Comparison of ENCODE assay signal across 15 cellular contexts in the genomic region with DNA sequence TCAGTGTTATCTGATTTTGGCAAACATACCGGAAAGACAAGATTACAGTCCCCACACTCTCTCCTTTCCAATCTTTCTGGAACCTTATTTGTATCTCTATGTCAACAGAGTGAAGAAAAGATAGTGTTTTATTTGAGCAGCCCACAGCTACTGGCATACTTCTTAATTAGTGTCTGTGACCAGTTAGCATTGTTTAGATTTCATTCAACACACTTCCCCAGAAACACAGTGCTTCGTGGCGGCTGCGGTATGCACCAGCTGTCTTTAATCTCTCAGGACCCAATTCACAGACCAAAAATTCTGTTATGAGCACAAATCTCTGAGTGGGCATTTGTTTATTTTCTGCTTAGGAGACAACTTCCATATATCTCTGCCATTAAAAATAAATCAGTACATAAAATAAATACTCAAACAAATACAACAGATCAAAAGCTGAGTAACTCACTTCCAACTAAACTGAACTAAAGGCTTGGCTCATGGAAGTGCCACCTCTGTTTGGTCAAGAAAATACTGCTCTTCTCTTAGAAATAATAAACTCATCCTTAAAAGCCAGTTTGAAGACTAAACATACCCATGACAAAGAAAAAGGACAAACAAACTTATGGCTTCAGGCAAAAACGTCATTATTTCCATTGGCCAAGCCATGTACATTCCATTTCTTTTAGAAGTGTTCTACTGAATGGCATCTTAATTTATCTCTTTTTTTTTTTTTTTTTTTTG.
DNase-seq lines count a peak whose midpoint lies in the region; ATAC-seq and TF ChIP-seq lines count a peak whose summit lies in the region.
"Had no signal": no experiment of that assay in that cellular context is flagged by ENCODE, and none has a peak within 500 bp of the region (broad histone marks: within the 10 kb centered on the region; RNA-seq: fewer than 3 reads in every experiment).

No MANE protein-coding gene starts in this region.

- POLR2A ChIA-PET in BJ (lab: Charles Lee), result no interaction called here
- POLR2A ChIA-PET in PC-3 (lab: Charles Lee; ENCODE audit: unreplicated experiment), result no interaction called here

- H3K4me2 ChIP-seq in PC-3 (ENCODE audit: low read length) (peak overlapping the region; percentile 24; the same call in 1 of the 2 replicates), fibroblast of lung (ENCODE audit: extremely low read depth, insufficient read depth, low read length) (peak overlapping the region; percentile 11), parathyroid adenoma (ENCODE audit: low read length) (peak overlapping the region; percentile 31)

- intact Hi-C loops in PC-3 (cut with micrococcal nuclease), result no loop called here

- no peaks in the 10 kb centered on the region for H3K36me3 ChIP-seq in BJ (ENCODE audit: control insufficient read depth, insufficient read depth, low read length)
- H3K36me3 ChIP-seq in PC-3 (ENCODE audit: low read depth, low read length), result no peaks in the 10 kb centered on the region
- H3K36me3 ChIP-seq in fibroblast of lung (ENCODE audit: control insufficient read depth, insufficient read depth, low read length), result no peaks in the 10 kb centered on the region
- H3K36me3 ChIP-seq in parathyroid adenoma (ENCODE audit: control insufficient read depth, insufficient read depth, low read length), result no peaks in the 10 kb centered on the region

- H3K27ac ChIP-seq in PC-3 (ENCODE audit: low read length), result no peak overlapping the region
- H3K27ac ChIP-seq in fibroblast of lung (ENCODE audit: insufficient read depth, low read length), result no peak overlapping the region
- H3K27ac ChIP-seq in parathyroid adenoma, result peak overlapping the region; percentile 36
- H3K27ac ChIP-seq: foreskin keratinocyte had no signal

- H2AFZ ChIP-seq in PC-3 (ENCODE audit: low read length) (no peak overlapping the region), fibroblast of lung (ENCODE audit: low read length) (no peak overlapping the region), parathyroid adenoma (peak overlapping the region; percentile 2)

- TF ChIP-seq CTCF in BJ (IDR thresholded peaks at IDR 0.05; ENCODE audit: insufficient read depth, low read depth, low read length), result no peak
- TF ChIP-seq CTCF in PC-3 (conservative IDR thresholded peaks at IDR 0.05; ENCODE audit: low read depth, low read length), result no peak
- no peak for TF ChIP-seq CTCF in fibroblast of lung (conservative IDR thresholded peaks at IDR 0.05 in 1 of 2, IDR thresholded peaks at IDR 0.05 in 1 of 2; ENCODE audit: low read depth in 1 of 2, low read length in 2 of 2)
- TF ChIP-seq CTCF in parathyroid adenoma (IDR thresholded peaks at IDR 0.05), result no peak

- H4K20me1 ChIP-seq in PC-3 (ENCODE audit: low read length) (no peaks in the 10 kb centered on the region), fibroblast of lung (ENCODE audit: control insufficient read depth, extremely low read depth, insufficient read depth, low read length) (no peaks in the 10 kb centered on the region)

- no peaks in the 10 kb centered on the region for H3F3A ChIP-seq in PC-3 (ENCODE audit: low read length, unreplicated experiment)

- BruUV-seq in PC-3 (replicated peaks; lab: Mats Ljungman, UMichigan), result no TSS peak

- ATAC-seq in PC-3 (peak; percentile 24), HG03565 (IDR thresholded peaks at IDR 0.05; ENCODE audit: unreplicated experiment) (no peak), GM18502 (IDR thresholded peaks at IDR 0.05; ENCODE audit: poor library complexity, unreplicated experiment) (no peak)
- ATAC-seq: foreskin keratinocyte; HCT116; stimulated activated effector memory CD8-positive, alpha-beta T cell treated with anti-CD3 and anti-CD28 coated beads, Interleukin-12 subunit alpha, Interleukin-12 subunit beta, amount 100 ng/mL, for 72 hours had no signal

- no peaks in the 10 kb centered on the region for H3K9me2 ChIP-seq in PC-3 (replicated peaks; ENCODE audit: low read length)

- H3K9ac ChIP-seq in PC-3 (ENCODE audit: low read length) (no peak overlapping the region), fibroblast of lung (ENCODE audit: insufficient read depth, low read length) (no peak overlapping the region), parathyroid adenoma (no peak overlapping the region)

- H3K27me3 ChIP-seq in BJ (ENCODE audit: control insufficient read depth, insufficient read depth, low read length) (no peaks in the 10 kb centered on the region), PC-3 (ENCODE audit: low read length) (no peaks in the 10 kb centered on the region), fibroblast of lung (ENCODE audit: control insufficient read depth, insufficient read depth, low read length) (no peaks in the 10 kb centered on the region), parathyroid adenoma (ENCODE audit: control insufficient read depth, insufficient read depth, low read length) (no peaks in the 10 kb centered on the region)

- CTCF ChIA-PET in BJ (lab: Yijun Ruan, JAX) (no interaction called here), PC-3 (lab: Charles Lee) (no interaction called here)

- H3K9me3 ChIP-seq in PC-3 (ENCODE audit: low read length) (no peaks in the 10 kb centered on the region), fibroblast of lung (ENCODE audit: control insufficient read depth, insufficient read depth, low read depth, low read length) (no peaks in the 10 kb centered on the region), parathyroid adenoma (ENCODE audit: control insufficient read depth, low read length) (no peaks in the 10 kb centered on the region)

- H3K4me3 ChIP-seq in BJ (ENCODE audit: low read depth, low read length), result no peak overlapping the region
- H3K4me3 ChIP-seq in PC-3 (ENCODE audit: low read length), result no peak overlapping the region
- no peak overlapping the region for H3K4me3 ChIP-seq in fibroblast of lung (replicated peaks in 1 of 4; ENCODE audit: control extremely low read depth in 1 of 4, insufficient read depth in 1 of 4, low read depth in 3 of 4, low read length in 4 of 4)
- peak overlapping the region; percentile 18 for H3K4me3 ChIP-seq in parathyroid adenoma (ENCODE audit: low read depth, low read length)

- DNase-seq in BJ (ENCODE audit: low read depth) (peak; percentile 78), PC-3 (peak; percentile 70), fibroblast of lung (ENCODE audit: low read depth in 2 of 2) (peak; percentile 52 to 82), NOMO-1 treated with dmso at 0.1 percent for 144 hours (lab: John Stamatoyannopoulos, UW; ENCODE audit: unreplicated experiment) (no peak), anterior cingulate cortex (lab: John Stamatoyannopoulos, UW) (no peak)
- DNase-seq: activated naive CD4-positive, alpha-beta T cell; CD4-positive, alpha-beta memory T cell; foreskin keratinocyte; immature natural killer cell; T1000 had no signal

- H3K4me1 ChIP-seq in PC-3 (ENCODE audit: insufficient read depth, low read length) (peaks cover 10% of the 10 kb centered on the region), fibroblast of lung (ENCODE audit: control insufficient read depth, extremely low read depth, insufficient read depth, low read length) (peaks cover 2% of the 10 kb centered on the region), parathyroid adenoma (peaks cover 6% of the 10 kb centered on the region)
- H3K4me1 ChIP-seq: foreskin keratinocyte had no signal

- H3K79me2 ChIP-seq in PC-3 (ENCODE audit: low read length), result no peaks in the 10 kb centered on the region
- no peaks in the 10 kb centered on the region for H3K79me2 ChIP-seq in fibroblast of lung (ENCODE audit: control insufficient read depth, insufficient read depth, low read length)
- H3K79me2 ChIP-seq in parathyroid adenoma, result no peaks in the 10 kb centered on the region

Comparison
In these comparisons a context has a peak if more than half of its experiments do, and no peak if none do; other contexts are left out.
1. DNase-seq: peak in BJ (single experiment), PC-3 (single experiment) and fibroblast of lung (2 of 2); none in NOMO-1 treated with dmso at 0.1 percent for 144 hours (single experiment) and anterior cingulate cortex (0 of 58).
2. Peak in every context shown above with its lines, with median percentiles within 50 percentile points of each other: H3K4me2 ChIP-seq.